25 cellular contexts compared by ENCODE assay signal in genomic region chr2:221063568-221063967, GRCh38.
"Had no signal": no experiment of that assay in that cellular context is flagged by ENCODE, and none has a peak within 500 bp of the region (broad histone marks: within the 10 kb centered on the region; RNA-seq: fewer than 3 reads in every experiment).

No MANE protein-coding gene starts in this region.

- H3K4me1 ChIP-seq: esophagus muscularis mucosa, foreskin keratinocyte, gastroesophageal sphincter, heart right ventricle, left lung, lower lobe of right lung had no signal

- H3K27me3 ChIP-seq: esophagus muscularis mucosa, foreskin keratinocyte, gastroesophageal sphincter, heart right ventricle had no signal

- H3K36me3 ChIP-seq: esophagus muscularis mucosa, gastroesophageal sphincter, heart right ventricle, left lung, lower lobe of right lung had no signal

- H3K9me3 ChIP-seq: lower lobe of right lung, mucosa of descending colon had no signal

- H3K4me3 ChIP-seq: coronary artery, dorsolateral prefrontal cortex, esophagus muscularis mucosa, gastroesophageal sphincter, heart right ventricle, left lung, lower lobe of right lung, mucosa of descending colon had no signal

- DNase-seq: dermis blood vessel endothelial cell; dorsolateral prefrontal cortex; effector CD4-positive, alpha-beta T cell; effector memory CD4-positive, alpha-beta T cell; foreskin keratinocyte; glutamatergic neuron; head of caudate nucleus; heart right ventricle; hippocampal formation; left cardiac atrium; left lung; left ventricle myocardium superior; lower lobe of right lung; mesenchymal stem cell; mucosa of descending colon; naive B cell had no signal

- H3K36me3 Mint-ChIP-seq: mesothelial cell of epicardium had no signal

- H3K27ac ChIP-seq: coronary artery, dorsolateral prefrontal cortex, esophagus muscularis mucosa, foreskin keratinocyte, gastroesophageal sphincter, heart right ventricle, left lung, lower lobe of right lung had no signal

- H3K27ac Mint-ChIP-seq: mesothelial cell of epicardium, naive B cell had no signal

- ATAC-seq: foreskin keratinocyte, gastroesophageal sphincter, heart right ventricle, left cardiac atrium, left lung, left ventricle myocardium superior, lower lobe of right lung, mucosa of descending colon had no signal

- H3K4me3 Mint-ChIP-seq: mesothelial cell of epicardium, naive B cell had no signal

- H3K4me1 Mint-ChIP-seq: naive B cell had no signal

- FAIRE-seq: colon, endothelial cell of umbilical vein, frontal cortex, islet of Langerhans, keratinocyte had no signal
